In the genomic region with DNA sequence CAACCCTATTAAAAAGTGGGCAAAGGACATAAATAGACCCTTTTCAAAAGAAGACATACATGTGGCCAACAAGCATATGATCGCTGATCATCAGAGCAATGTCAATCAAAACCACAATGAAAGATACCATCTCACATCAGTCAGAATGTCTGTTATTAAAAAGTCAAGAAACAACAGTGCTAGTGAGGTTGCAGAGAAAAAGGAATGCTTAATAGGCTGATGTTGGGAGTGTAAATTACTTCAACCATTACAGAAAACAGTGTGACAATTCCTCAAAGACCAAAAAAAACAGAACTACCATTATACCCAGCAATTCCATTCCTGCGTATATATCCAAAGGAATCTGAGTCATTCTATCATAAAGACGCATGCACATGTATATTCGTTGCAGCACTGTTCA, we compare ENCODE assay signal across 25 cellular contexts. TPM values are rescaled to one million over a fixed set of nuclear protein-coding genes. Genes with fewer than 3 reads are reported as not detected.
"Had no signal": no experiment of that assay in that cellular context is flagged by ENCODE, and none has a peak within 500 bp of the region (broad histone marks: within the 10 kb centered on the region; RNA-seq: fewer than 3 reads in every experiment).

No MANE protein-coding gene starts in this region.

- ATAC-seq: stimulated activated effector memory CD8-positive, alpha-beta T cell treated with anti-CD3 and anti-CD28 coated beads, Interleukin-12 subunit alpha, Interleukin-12 subunit beta, amount 100 ng/mL, for 72 hours; stimulated activated memory B cell treated with anti-CD40 and anti-IgM and Interleukin-4, amounts not matched to agents 10 μg/mL and 1 μg/mL and 100 μg/mL, for 72 hours; stimulated activated naive B cell treated with anti-CD40 and anti-IgM and Interleukin-4, amounts not matched to agents 10 μg/mL and 1 μg/mL and 100 μg/mL, for 72 hours; stimulated activated naive CD8-positive, alpha-beta T cell treated with anti-CD3 and anti-CD28 coated beads, Interleukin-15, amount 100 ng/mL, for 72 hours; stimulated activated naive CD8-positive, alpha-beta T cell treated with anti-CD3 and anti-CD28 coated beads, Interleukin-15, Interleukin-2, amounts not matched to agents 100 U/mL and 50 U/mL, for 24 hours; upper lobe of right lung had no signal

- DNase-seq: stimulated activated CD4-positive, alpha-beta T cell treated with anti-CD3 and anti-CD28 coated beads, Interleukin-2, amount 100 ng/mL, for 48 hours; stimulated activated CD4-positive, alpha-beta T cell treated with anti-CD3 and anti-CD28 coated beads, Interleukin-4, amount 100 ng/mL, for 1 hour; stimulated activated CD4-positive, alpha-beta T cell treated with anti-CD3 and anti-CD28 coated beads, Interleukin-4, amount 100 ng/mL, for 24 hours; stimulated activated CD4-positive, alpha-beta T cell treated with anti-CD3 and anti-CD28 coated beads, Interleukin-4, amount 100 ng/mL, for 4 hours; stimulated activated CD8-positive, alpha-beta memory T cell treated with anti-CD3 and anti-CD28 coated beads, Interleukin-4, amount 100 ng/mL, for 48 hours; stimulated activated naive B cell treated with anti-CD40 and anti-IgM and Interleukin-4, amounts not matched to agents 10 μg/mL and 1 μg/mL and 100 μg/mL, for 72 hours; stimulated activated naive CD4-positive, alpha-beta T cell; stimulated activated naive CD4-positive, alpha-beta T cell treated with Interleukin-2 at 50 U/mL for 16 hours; stimulated activated naive CD8-positive, alpha-beta T cell treated with anti-CD3 and anti-CD28 coated beads, Interleukin-15, amount 100 ng/mL, for 72 hours; stimulated activated naive CD8-positive, alpha-beta T cell treated with anti-CD3 and anti-CD28 coated beads, Interleukin-15, Interleukin-2, amounts not matched to agents 100 U/mL and 50 U/mL, for 24 hours; stomach; substantia nigra; testis; thyroid gland; tibial artery; transverse colon; trophoblast cell; upper lobe of left lung; upper lobe of right lung; uterus had no signal

- FAIRE-seq: urothelium cell line had no signal

RNA-seq across cellular contexts. Expression of a gene that starts 13.2 kb away (rescaled TPM):
- total RNA-seq: thoracic aorta, upper lobe of right lung had no signal
- polyA plus RNA-seq: stomach, urinary bladder had no signal
